10 cellular contexts compared by ENCODE assay signal in genomic region chr11:111733655-111734088, GRCh38. TPM values are rescaled to one million over a fixed set of nuclear protein-coding genes. Genes with fewer than 3 reads are reported as not detected.
DNase-seq lines count a peak whose midpoint lies in the region; ATAC-seq, FAIRE-seq and TF ChIP-seq lines count a peak whose summit lies in the region.
"Had no signal": no experiment of that assay in that cellular context is flagged by ENCODE, and none has a peak within 500 bp of the region (broad histone marks: within the 10 kb centered on the region; RNA-seq: fewer than 3 reads in every experiment).

No MANE protein-coding gene starts in this region.

- H3K4ac ChIP-seq in trophoblast cell (ENCODE audit: low read depth, low read length): no peak overlapping the region

- H3K4me1 ChIP-seq in A549 (peaks cover 49% of the 10 kb centered on the region), trophoblast cell (ENCODE audit: control insufficient read depth in 1 of 2, insufficient read depth in 2 of 2, low read length in 2 of 2) (peaks cover 36 to 44% of the 10 kb centered on the region in 2 experiments)

- H3K79me1 ChIP-seq in trophoblast cell (ENCODE audit: low read length): peaks cover 31% of the 10 kb centered on the region

- H2BK120ac ChIP-seq in trophoblast cell (ENCODE audit: insufficient read depth, low read length, poor library complexity): peak overlapping the region; percentile 14

- H3K23ac ChIP-seq in trophoblast cell (ENCODE audit: low read length): no peak overlapping the region

- H3K4me2 ChIP-seq in A549 (no peak overlapping the region), trophoblast cell (ENCODE audit: low read length) (no peak overlapping the region)

- H2AFZ ChIP-seq in trophoblast cell (ENCODE audit: insufficient read depth, low read length, poor library complexity): no peak overlapping the region

- ATAC-seq in A549 (peak in 1 of 2 experiments; percentile 4; a peak in 3 of 6 replicates), WTC11 (peak; percentile 9; the same call in 1 of the 2 replicates), left cardiac atrium (peak in 1 of 2 donors; percentile 0), HG03135 (IDR thresholded peaks at IDR 0.05; ENCODE audit: unreplicated experiment) (no peak)

- H3K36me3 ChIP-seq in trophoblast cell (ENCODE audit: control insufficient read depth in 1 of 2, insufficient read depth in 2 of 2, low read length in 2 of 2): peaks cover 0 to 3% of the 10 kb centered on the region in 2 experiments

- H3K9me3 ChIP-seq in A549 (no peaks in the 10 kb centered on the region), trophoblast cell (ENCODE audit: insufficient read depth, low read depth, low read length) (no peaks in the 10 kb centered on the region)

- peaks cover 7% of the 10 kb centered on the region for H3K36me3 Mint-ChIP-seq in WTC11

- DNase-seq in A549 (ENCODE audit: low read depth in 1 of 2, low spot score in 1 of 2) (no peak), WTC11 (ENCODE audit: low spot score) (no peak), left cardiac atrium (peak; percentile 49), trophoblast cell (no peak), NCI-H82 (lab: John Stamatoyannopoulos, UW) (no peak), NCI-H2227 (lab: John Stamatoyannopoulos, UW; ENCODE audit: unreplicated experiment) (no peak), AG08395 (ENCODE audit: low spot score) (no peak)
- DNase-seq: activated T-cell treated with anti-CD3 and anti-CD28 coated beads, Interleukin-2, amount 50 U/mL, for 1 hour; stimulated activated CD4-positive, alpha-beta T cell treated with anti-CD3 and anti-CD28 coated beads, Interleukin-15, amount 100 ng/mL, for 24 hours had no signal

- H2BK12ac ChIP-seq in trophoblast cell (ENCODE audit: low read length): peak overlapping the region; percentile 19

- TF ChIP-seq CTCF in A549 (IDR thresholded peaks at IDR 0.05): no peak
- no peak for TF ChIP-seq CTCF in WTC11 (IDR thresholded peaks at IDR 0.05)

- H3K79me2 ChIP-seq in trophoblast cell (ENCODE audit: control insufficient read depth, insufficient read depth, low read length, poor library complexity): peaks cover 8% of the 10 kb centered on the region

- peaks cover 2% of the 10 kb centered on the region; the same call in 1 of the 2 replicates for H3K4me1 Mint-ChIP-seq in WTC11

- no peaks in the 10 kb centered on the region for H3K9me3 Mint-ChIP-seq in WTC11

- TF ChIP-seq RAD21 in A549 (conservative IDR thresholded peaks at IDR 0.05 in 1 of 2, IDR thresholded peaks at IDR 0.05 in 1 of 2): no peak

- peak overlapping the region; percentile 41 for H4K91ac ChIP-seq in trophoblast cell (ENCODE audit: low read depth, low read length)

- no peak overlapping the region for H4K12ac ChIP-seq in trophoblast cell (ENCODE audit: low read depth, low read length)

- H3K18ac ChIP-seq in trophoblast cell (ENCODE audit: low read length): peak overlapping the region; percentile 13

- no peak overlapping the region for H3K4me3 ChIP-seq in A549
- H3K4me3 ChIP-seq in trophoblast cell (ENCODE audit: low read depth, low read length): no peak overlapping the region

- no peak overlapping the region for H3K27ac Mint-ChIP-seq in WTC11

- no peak for TF ChIP-seq POLR2A in A549 (IDR thresholded peaks at IDR 0.05; ENCODE audit: low read length)

- peak overlapping the region; percentile 35 to 82; a peak in 4 of 6 replicates for H3K27ac ChIP-seq in A549
- H3K27ac ChIP-seq in trophoblast cell (ENCODE audit: low read depth, low read length): no peak overlapping the region

- no peak for TF ChIP-seq EP300 in A549 (IDR thresholded peaks at IDR 0.05)

- 85% methylated on average over 3 of the region's 9 CpGs for WGBS in A549 (ENCODE audit: missing lambda C conversion rate)
- no CpG with 5 or more reads among the region's 9 CpGs for WGBS in trophoblast cell (ENCODE audit: extremely low coverage, insufficient coverage, insufficient read length)

- peak overlapping the region; percentile 60 for H2AK5ac ChIP-seq in trophoblast cell (ENCODE audit: low read length)

- no peak overlapping the region for H2BK5ac ChIP-seq in trophoblast cell (ENCODE audit: low read depth, low read length, poor library complexity)

- H3K27me3 ChIP-seq in trophoblast cell (ENCODE audit: insufficient read depth, low read length): no peaks in the 10 kb centered on the region

- intact Hi-C loops in left cardiac atrium (cut with DNase I): loop anchor here in 1 of 2 donors (5.0 kb wide), 1 partner anchor 34 kb away; the partner anchor contains the start of gene PPP2R1B

- H3K14ac ChIP-seq in trophoblast cell (ENCODE audit: low read length): peak overlapping the region; percentile 38

- H4K8ac ChIP-seq in trophoblast cell (ENCODE audit: low read depth, low read length): no peak overlapping the region

- CTCF ChIA-PET in A549 (lab: Yijun Ruan, JAX) (interaction anchor here (0.8 to 0.9 kb wide), 2 partner anchors 129 to 380 kb away, joined by 3 read pairs; no protein-coding TSS in a partner anchor), WTC11 (lab: Charles Lee) (interaction anchor here (0.9 to 1.4 kb wide), 3 partner anchors 10 to 129 kb away, joined by 3 to 5 read pairs (median 3); no protein-coding TSS in a partner anchor)

- FAIRE-seq in A549 (lab: Jason Lieb, UNC): no peak

- H3K9ac ChIP-seq in trophoblast cell (ENCODE audit: low read length): no peak overlapping the region

- POLR2A ChIA-PET in A549 (lab: Yijun Ruan, JAX) (interaction anchor here (1.7 kb wide), 1 partner anchor 32 kb away, joined by 4 read pairs; the partner anchor contains the start of gene PPP2R1B), WTC11 (lab: Charles Lee) (interaction anchor here (0.6 to 2.7 kb wide), 2 partner anchors 33 to 128 kb away, joined by 3 to 6 read pairs; partner anchors contain the start of gene PPP2R1B)

- H3K4me3 Mint-ChIP-seq in WTC11: no peak overlapping the region

- no peaks in the 10 kb centered on the region for H3K27me3 Mint-ChIP-seq in WTC11 (ENCODE audit: low read depth)

TF ChIP-seq in A549, 52 proteins besides CTCF, POLR2A, EP300 and RAD21:
- TF ChIP-seq SMC3 (IDR thresholded peaks at IDR 0.05): no peak
- TF ChIP-seq HES2 (IDR thresholded peaks at IDR 0.05): no peak
- no peak for TF ChIP-seq RNF2 (IDR thresholded peaks at IDR 0.05; ENCODE audit: borderline replicate concordance, low read depth)
- TF ChIP-seq TFCP2L1 (CRISPR knock-in tag; IDR thresholded peaks at IDR 0.05): no peak

TF ChIP-seq in WTC11, 78 proteins besides CTCF, POLR2A, EP300 and RAD21 (continues in another document):
- TF ChIP-seq, protein P1, sequence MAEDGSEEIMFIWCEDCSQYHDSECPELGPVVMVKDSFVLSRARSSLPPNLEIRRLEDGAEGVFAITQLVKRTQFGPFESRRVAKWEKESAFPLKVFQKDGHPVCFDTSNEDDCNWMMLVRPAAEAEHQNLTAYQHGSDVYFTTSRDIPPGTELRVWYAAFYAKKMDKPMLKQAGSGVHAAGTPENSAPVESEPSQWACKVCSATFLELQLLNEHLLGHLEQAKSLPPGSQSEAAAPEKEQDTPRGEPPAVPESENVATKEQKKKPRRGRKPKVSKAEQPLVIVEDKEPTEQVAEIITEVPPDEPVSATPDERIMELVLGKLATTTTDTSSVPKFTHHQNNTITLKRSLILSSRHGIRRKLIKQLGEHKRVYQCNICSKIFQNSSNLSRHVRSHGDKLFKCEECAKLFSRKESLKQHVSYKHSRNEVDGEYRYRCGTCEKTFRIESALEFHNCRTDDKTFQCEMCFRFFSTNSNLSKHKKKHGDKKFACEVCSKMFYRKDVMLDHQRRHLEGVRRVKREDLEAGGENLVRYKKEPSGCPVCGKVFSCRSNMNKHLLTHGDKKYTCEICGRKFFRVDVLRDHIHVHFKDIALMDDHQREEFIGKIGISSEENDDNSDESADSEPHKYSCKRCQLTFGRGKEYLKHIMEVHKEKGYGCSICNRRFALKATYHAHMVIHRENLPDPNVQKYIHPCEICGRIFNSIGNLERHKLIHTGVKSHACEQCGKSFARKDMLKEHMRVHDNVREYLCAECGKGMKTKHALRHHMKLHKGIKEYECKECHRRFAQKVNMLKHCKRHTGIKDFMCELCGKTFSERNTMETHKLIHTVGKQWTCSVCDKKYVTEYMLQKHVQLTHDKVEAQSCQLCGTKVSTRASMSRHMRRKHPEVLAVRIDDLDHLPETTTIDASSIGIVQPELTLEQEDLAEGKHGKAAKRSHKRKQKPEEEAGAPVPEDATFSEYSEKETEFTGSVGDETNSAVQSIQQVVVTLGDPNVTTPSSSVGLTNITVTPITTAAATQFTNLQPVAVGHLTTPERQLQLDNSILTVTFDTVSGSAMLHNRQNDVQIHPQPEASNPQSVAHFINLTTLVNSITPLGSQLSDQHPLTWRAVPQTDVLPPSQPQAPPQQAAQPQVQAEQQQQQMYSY (CRISPR knock-in tag; IDR thresholded peaks at IDR 0.05): no peak
- TF ChIP-seq SMAD3 (CRISPR knock-in tag; IDR thresholded peaks at IDR 0.05; ENCODE audit: borderline replicate concordance) (no peak), ZMAT4 (CRISPR knock-in tag; IDR thresholded peaks at IDR 0.05) (no peak), E2F5 (CRISPR knock-in tag; IDR thresholded peaks at IDR 0.05) (no peak)

RNA-seq across cellular contexts. Expression of gene PPP2R1B, which starts 32.5 kb away (rescaled TPM):
- polyA plus RNA-seq in A549 (2011; rRNA removed): 24.7 and 26.3 TPM in 2 replicates
- 10.4 and 10.6 TPM in 2 replicates for polyA plus RNA-seq in A549 (2012; cell fraction: cytosol; rRNA removed)
- polyA plus RNA-seq in A549 (2012; cell fraction: nucleus; rRNA removed): 7.3 and 11.7 TPM in 2 replicates
- 16.9 to 18.6 TPM (median 17.9 TPM) in 3 replicates for polyA plus RNA-seq in A549 (2017; fragmentation: RNase III; extraction: RNeasy Plus Mini Kit Qiagen cat#74134 plus additional on column Dnase treatment)
- polyA minus RNA-seq in A549 (2011; rRNA and poly(A)+ RNA removed): 28.0 and 31.2 TPM in 2 replicates
- 74.5 to 87.7 TPM (median 75.2 TPM) in 3 replicates for total RNA-seq in WTC11 (2021)
- 10 to 100 TPM; 30.3 to 37.2 TPM for total RNA-seq in left cardiac atrium
- 17.9 and 18.6 TPM in 2 replicates for polyA plus RNA-seq in trophoblast cell (2013)
